In genomic region chr1:65250826-65251225, GRCh38 we compare ENCODE assay signal across 23 cellular contexts. TPM values are rescaled to one million over a fixed set of nuclear protein-coding genes. Genes with fewer than 3 reads are reported as not detected.
DNase-seq lines count a peak whose midpoint lies in the region; ATAC-seq, FAIRE-seq and TF ChIP-seq lines count a peak whose summit lies in the region.
"Had no signal": no experiment of that assay in that cellular context is flagged by ENCODE, and none has a peak within 500 bp of the region (broad histone marks: within the 10 kb centered on the region; RNA-seq: fewer than 3 reads in every experiment).

No MANE protein-coding gene starts in this region.

- TF ChIP-seq CTCF in SK-N-SH (IDR thresholded peaks at IDR 0.05) (no peak), bronchial epithelial cell (IDR thresholded peaks at IDR 0.05; ENCODE audit: insufficient read depth, low read length, severe bottlenecking) (no peak), fibroblast of villous mesenchyme (IDR thresholded peaks at IDR 0.05; ENCODE audit: insufficient read depth, low read depth, low read length) (no peak), osteocyte (IDR thresholded peaks at IDR 0.05) (no peak), sigmoid colon (IDR thresholded peaks at IDR 0.05) (no peak)

- TF ChIP-seq POLR2A in sigmoid colon (IDR thresholded peaks at IDR 0.05): no peak

- TF ChIP-seq RAD21 in SK-N-SH (IDR thresholded peaks at IDR 0.05; ENCODE audit: low read length): no peak

- no peaks in the 10 kb centered on the region for H3K79me2 ChIP-seq in SK-N-SH (ENCODE audit: insufficient read depth)

- H3K27ac Mint-ChIP-seq in osteocyte (ENCODE audit: unreplicated experiment): peak overlapping the region; percentile 98
- no peak overlapping the region for H3K27ac Mint-ChIP-seq in naive thymus-derived CD8-positive, alpha-beta T cell
- H3K27ac Mint-ChIP-seq: CD4-positive, alpha-beta T cell; CD8-positive, alpha-beta memory T cell; GM23338; H9 had no signal

- H3K36me3 ChIP-seq in SK-N-SH (replicated peaks in 1 of 2; ENCODE audit: control insufficient read depth in 1 of 2, insufficient read depth in 2 of 2, low read length in 1 of 2) (no peaks in the 10 kb centered on the region), bronchial epithelial cell (ENCODE audit: control insufficient read depth, insufficient read depth, low read length) (no peaks in the 10 kb centered on the region), sigmoid colon (no peaks in the 10 kb centered on the region)
- H3K36me3 ChIP-seq: BE2C; BLaER1 treated with 17β-estradiol and CSF1 and Interleukin-3, amounts not matched to agents 10 nM and 100 nM had no signal

- H3K9ac ChIP-seq in SK-N-SH: no peak overlapping the region
- H3K9ac ChIP-seq: BLaER1 treated with 17β-estradiol and CSF1 and Interleukin-3, amounts not matched to agents 10 nM and 100 nM had no signal

- DNase-seq in SK-N-SH (no peak), bronchial epithelial cell (ENCODE audit: low read depth) (peak; percentile 25), fibroblast of villous mesenchyme (ENCODE audit: low read depth) (peak; percentile 56), osteocyte (ENCODE audit: extremely low spot score, unreplicated experiment) (no peak), sigmoid colon (no peak)
- no peak for DNase-seq in naive thymus-derived CD8-positive, alpha-beta T cell
- DNase-seq: BE2C; CD4-positive, alpha-beta T cell; CD8-positive, alpha-beta memory T cell; DMS 273 treated with DMSO at 0.1 percent for 48 hours; DMS79; GF-D8; H9 had no signal

- H3K9me2 ChIP-seq in SK-N-SH: no peaks in the 10 kb centered on the region

- FAIRE-seq in bronchial epithelial cell (lab: Jason Lieb, UNC): no peak
- FAIRE-seq: A204.1, D721Med, GM12892 had no signal

- no peak overlapping the region for H3K4me3 ChIP-seq in SK-N-SH (ENCODE audit: low read depth in 2 of 2, low read length in 1 of 2)
- H3K4me3 ChIP-seq in bronchial epithelial cell (ENCODE audit: low read depth, low read length): no peak overlapping the region
- no peak overlapping the region for H3K4me3 ChIP-seq in fibroblast of villous mesenchyme (ENCODE audit: low read depth, low read length)
- no peak overlapping the region for H3K4me3 ChIP-seq in sigmoid colon
- H3K4me3 ChIP-seq: BLaER1 treated with 17β-estradiol and CSF1 and Interleukin-3, amounts not matched to agents 10 nM and 100 nM; GM23338 had no signal

- H3K4me1 ChIP-seq in SK-N-SH (ENCODE audit: control insufficient read depth in 1 of 2, insufficient read depth in 2 of 2, low read depth in 1 of 2, low read length in 1 of 2) (peaks cover 0 to 7% of the 10 kb centered on the region in 2 experiments; a peak in 1 of 4 replicates), sigmoid colon (peaks cover 0 to 23% (median 18%) of the 10 kb centered on the region in 4 donors)
- H3K4me1 ChIP-seq: BE2C had no signal

- no peaks in the 10 kb centered on the region for H3K9me3 ChIP-seq in SK-N-SH
- H3K9me3 ChIP-seq in sigmoid colon: no peaks in the 10 kb centered on the region
- H3K9me3 ChIP-seq: BE2C; BLaER1 treated with 17β-estradiol and CSF1 and Interleukin-3, amounts not matched to agents 10 nM and 100 nM had no signal

- H2AFZ ChIP-seq in SK-N-SH (ENCODE audit: low read depth): no peak overlapping the region
- H2AFZ ChIP-seq: GM23338 had no signal

- ATAC-seq in SK-N-SH treated with all-trans-retinoic acid at 6 μM for 48 hours (no peak), HG03159 (IDR thresholded peaks at IDR 0.05; ENCODE audit: unreplicated experiment) (no peak)
- no peak for ATAC-seq in naive thymus-derived CD8-positive, alpha-beta T cell
- ATAC-seq: GM23338, HCT116 had no signal

- H4K20me1 ChIP-seq in SK-N-SH (ENCODE audit: insufficient read depth): no peaks in the 10 kb centered on the region
- H4K20me1 ChIP-seq: BLaER1 treated with 17β-estradiol and CSF1 and Interleukin-3, amounts not matched to agents 10 nM and 100 nM had no signal

- no peaks in the 10 kb centered on the region for H3K27me3 Mint-ChIP-seq in osteocyte (ENCODE audit: unreplicated experiment)
- peaks cover 5 to 16% (median 6%) of the 10 kb centered on the region in 5 donors for H3K27me3 Mint-ChIP-seq in naive thymus-derived CD8-positive, alpha-beta T cell

- WGBS in SK-N-SH (ENCODE audit: low lambda C conversion rate): 87% methylated on average over 2 of the region's 2 CpGs
- 84 to 86% methylated on average over 2 of the region's 2 CpGs for WGBS in sigmoid colon, 2 donors

- H3K4me1 Mint-ChIP-seq in osteocyte (ENCODE audit: unreplicated experiment): peaks cover 70% of the 10 kb centered on the region
- peaks cover 6 to 18% (median 17%) of the 10 kb centered on the region in 4 donors for H3K4me1 Mint-ChIP-seq in naive thymus-derived CD8-positive, alpha-beta T cell

- H3K4me2 ChIP-seq in SK-N-SH: no peak overlapping the region
- H3K4me2 ChIP-seq: BLaER1 treated with 17β-estradiol and CSF1 and Interleukin-3, amounts not matched to agents 10 nM and 100 nM; GM23338 had no signal

- no peaks in the 10 kb centered on the region for H3K27me3 ChIP-seq in SK-N-SH (ENCODE audit: insufficient read depth)
- peaks cover 1% of the 10 kb centered on the region for H3K27me3 ChIP-seq in bronchial epithelial cell (ENCODE audit: control insufficient read depth, insufficient read depth, low read length)
- H3K27me3 ChIP-seq in sigmoid colon: no peaks in the 10 kb centered on the region
- H3K27me3 ChIP-seq: BE2C had no signal

- H3K36me3 Mint-ChIP-seq in osteocyte (ENCODE audit: unreplicated experiment): no peaks in the 10 kb centered on the region
- no peaks in the 10 kb centered on the region for H3K36me3 Mint-ChIP-seq in naive thymus-derived CD8-positive, alpha-beta T cell

- H3F3A ChIP-seq in SK-N-SH (replicated peaks; ENCODE audit: insufficient read depth): peaks cover 3% of the 10 kb centered on the region

- intact Hi-C loops in sigmoid colon (cut with DNase I): loop anchor here (10.0 kb wide), 1 partner anchor 106 kb away; the partner anchor contains the start of gene AK4

- CTCF ChIA-PET in SK-N-SH (lab: Yijun Ruan, JAX): no interaction called here

- TF ChIP-seq EP300 in SK-N-SH (IDR thresholded peaks at IDR 0.05; ENCODE audit: borderline replicate concordance in 1 of 2, low read depth in 1 of 2, low read length in 1 of 2): no peak
- TF ChIP-seq EP300 in sigmoid colon (IDR thresholded peaks at IDR 0.05): no peak

- POLR2A ChIA-PET in SK-N-SH (lab: Yijun Ruan, JAX): no interaction called here
- POLR2A ChIA-PET in naive thymus-derived CD8-positive, alpha-beta T cell (lab: Charles Lee): no interaction called here

- H3K9me3 Mint-ChIP-seq in osteocyte (ENCODE audit: unreplicated experiment): no peaks in the 10 kb centered on the region
- no peaks in the 10 kb centered on the region for H3K9me3 Mint-ChIP-seq in naive thymus-derived CD8-positive, alpha-beta T cell
- H3K9me3 Mint-ChIP-seq: CD4-positive, alpha-beta T cell; CD8-positive, alpha-beta memory T cell; GM23338; H9 had no signal

- no peak overlapping the region for H3K4me3 Mint-ChIP-seq in osteocyte (ENCODE audit: unreplicated experiment)
- H3K4me3 Mint-ChIP-seq in naive thymus-derived CD8-positive, alpha-beta T cell: no peak overlapping the region
- H3K4me3 Mint-ChIP-seq: CD14-positive monocyte; CD4-positive, alpha-beta T cell; CD8-positive, alpha-beta memory T cell; GM23338; H9 had no signal

- H3K27ac ChIP-seq in SK-N-SH (ENCODE audit: low read depth in 2 of 2, low read length in 1 of 2): no peak overlapping the region
- H3K27ac ChIP-seq in sigmoid colon: no peak overlapping the region
- H3K27ac ChIP-seq: 22Rv1; BLaER1 treated with 17β-estradiol and CSF1 and Interleukin-3, amounts not matched to agents 10 nM and 100 nM had no signal

TF ChIP-seq in SK-N-SH treated with all-trans-retinoic acid at 6 μM for 48 hours, 23 proteins besides CTCF, POLR2A, EP300 and RAD21 (continues in another document):
- no peak for TF ChIP-seq CREB5 (CRISPR knock-in tag; IDR thresholded peaks at IDR 0.05; ENCODE audit: low read depth)
- TF ChIP-seq ZNF8 (CRISPR knock-in tag; IDR thresholded peaks at IDR 0.05): peak; percentile 75; the same call in 1 of the 2 replicates

TF ChIP-seq in SK-N-SH, 30 proteins besides CTCF, POLR2A, EP300 and RAD21 (continues in another document):
- TF ChIP-seq, protein P1, sequence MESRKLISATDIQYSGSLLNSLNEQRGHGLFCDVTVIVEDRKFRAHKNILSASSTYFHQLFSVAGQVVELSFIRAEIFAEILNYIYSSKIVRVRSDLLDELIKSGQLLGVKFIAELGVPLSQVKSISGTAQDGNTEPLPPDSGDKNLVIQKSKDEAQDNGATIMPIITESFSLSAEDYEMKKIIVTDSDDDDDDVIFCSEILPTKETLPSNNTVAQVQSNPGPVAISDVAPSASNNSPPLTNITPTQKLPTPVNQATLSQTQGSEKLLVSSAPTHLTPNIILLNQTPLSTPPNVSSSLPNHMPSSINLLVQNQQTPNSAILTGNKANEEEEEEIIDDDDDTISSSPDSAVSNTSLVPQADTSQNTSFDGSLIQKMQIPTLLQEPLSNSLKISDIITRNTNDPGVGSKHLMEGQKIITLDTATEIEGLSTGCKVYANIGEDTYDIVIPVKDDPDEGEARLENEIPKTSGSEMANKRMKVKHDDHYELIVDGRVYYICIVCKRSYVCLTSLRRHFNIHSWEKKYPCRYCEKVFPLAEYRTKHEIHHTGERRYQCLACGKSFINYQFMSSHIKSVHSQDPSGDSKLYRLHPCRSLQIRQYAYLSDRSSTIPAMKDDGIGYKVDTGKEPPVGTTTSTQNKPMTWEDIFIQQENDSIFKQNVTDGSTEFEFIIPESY (IDR thresholded peaks at IDR 0.05; ENCODE audit: borderline replicate concordance, low read depth): no peak

RNA-seq across cellular contexts. Expression of gene DNAJC6, which starts 58.5 kb away (rescaled TPM):
- polyA plus RNA-seq in SK-N-SH (2012; rRNA removed) (1.9 and 2.5 TPM in 2 replicates), sigmoid colon (1 to 10 TPM in 1 of 3 donors, under 1 TPM in 2; 0.23 to 2.3 (median 0.60) TPM)
- 1.9 and 2.1 TPM in 2 replicates for polyA plus RNA-seq in SK-N-SH (2012; cell fraction: cytosol; rRNA removed)
- 1.8 and 3.2 TPM in 2 replicates for polyA plus RNA-seq in SK-N-SH (2012; cell fraction: nucleus; rRNA removed)
- total RNA-seq in bronchial epithelial cell (1.9 and 2.1 TPM in 2 replicates), fibroblast of villous mesenchyme (12.2 and 24.6 TPM in 2 replicates), osteocyte (50.8 and 53.8 TPM in 2 replicates), sigmoid colon (1 to 10 TPM; 3.9 to 7.1 (median 5.8) TPM)
- total RNA-seq in naive thymus-derived CD8-positive, alpha-beta T cell: 1 to 10 TPM; 3.3 to 4.6 TPM
- under 1 TPM in 2 of 3 donors, not detected in 1; 0.21 to 0.80 TPM for polyA plus RNA-seq in naive thymus-derived CD8-positive, alpha-beta T cell
- polyA plus RNA-seq: CD14-positive monocyte had no signal

Comparison
In these comparisons a context has a peak if more than half of its experiments do, and no peak if none do; other contexts are left out.
1. DNase-seq: peak in bronchial epithelial cell (single experiment) and fibroblast of villous mesenchyme (single experiment); none in SK-N-SH (single experiment), osteocyte (single experiment), sigmoid colon (single experiment) and naive thymus-derived CD8-positive, alpha-beta T cell (0 of 10).